In the genomic region with DNA sequence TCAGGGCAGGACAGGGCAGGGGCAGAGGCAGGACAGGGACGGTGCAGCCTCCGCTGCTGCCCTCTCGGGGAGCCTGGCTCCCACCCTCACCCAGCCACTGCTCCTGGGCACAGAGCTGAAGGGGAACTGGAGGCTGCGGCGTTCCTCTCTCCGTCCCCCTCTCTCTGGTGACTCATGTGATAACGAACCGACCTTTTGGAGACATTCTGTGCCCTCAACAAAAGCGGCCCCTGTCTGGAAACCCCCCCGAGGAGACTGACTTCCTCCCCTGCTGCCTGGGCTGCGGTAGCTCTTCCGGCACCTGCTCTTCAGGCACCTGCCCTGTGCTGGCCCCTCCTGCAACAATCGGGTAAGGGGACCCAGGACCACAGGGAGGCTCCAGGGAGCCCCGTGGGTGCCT, we compare ENCODE assay signal across 8 cellular contexts.
DNase-seq lines count a peak whose midpoint lies in the region; ATAC-seq and TF ChIP-seq lines count a peak whose summit lies in the region.
"Not testable (repeated sequence)": the region's sequence is repeated elsewhere in the genome, so short reads cannot be mapped to it uniquely, and the experiment has no call there.

No MANE protein-coding gene starts in this region.

- intact Hi-C loops in CD4-positive, alpha-beta T cell (cut with DNase I, micrococcal nuclease); activated CD4-positive, alpha-beta T cell treated with anti-CD3 and anti-CD28 coated beads, Interleukin-2, amount 10 ng/mL, durations not matched to agents 24 days and 14 days (cut with micrococcal nuclease); heart right ventricle (cut with DNase I): not testable (repeated sequence)

- CTCF ChIA-PET in CD4-positive, alpha-beta T cell (lab: Charles Lee); activated naive CD4-positive, alpha-beta T cell treated with anti-CD3 and anti-CD28 coated beads, Interleukin-2, amount 10 ng/mL, durations not matched to agents 7 days and 5 days (lab: Charles Lee): not testable (repeated sequence)

- H3K36me3 ChIP-seq in heart right ventricle: not testable (repeated sequence)

- POLR2A ChIA-PET in CD4-positive, alpha-beta T cell (lab: Charles Lee): not testable (repeated sequence)

- peak overlapping the region; percentile 8; the same call in 1 of the 2 replicates for H3K4me3 ChIP-seq in HL-60 (replicated peaks; ENCODE audit: insufficient read depth, low read length)
- not testable (repeated sequence) for H3K4me3 ChIP-seq in heart right ventricle

- H3K9me3 Mint-ChIP-seq in CD4-positive, alpha-beta T cell; activated CD4-positive, alpha-beta T cell treated with anti-CD3 and anti-CD28 coated beads, Interleukin-2, amount 10 ng/mL, durations not matched to agents 24 days and 14 days; activated naive CD4-positive, alpha-beta T cell treated with anti-CD3 and anti-CD28 coated beads, Interleukin-2, amount 10 ng/mL, durations not matched to agents 7 days and 5 days: not testable (repeated sequence)

- not testable (repeated sequence) for H3K27me3 Mint-ChIP-seq in CD4-positive, alpha-beta T cell; activated CD4-positive, alpha-beta T cell treated with anti-CD3 and anti-CD28 coated beads, Interleukin-2, amount 10 ng/mL, durations not matched to agents 24 days and 14 days; activated naive CD4-positive, alpha-beta T cell treated with anti-CD3 and anti-CD28 coated beads, Interleukin-2, amount 10 ng/mL, durations not matched to agents 7 days and 5 days

- H3K9me3 ChIP-seq in CD4-positive, alpha-beta T cell (ENCODE audit: control insufficient read depth, low read length); heart right ventricle: not testable (repeated sequence)

- H3K27ac Mint-ChIP-seq in CD4-positive, alpha-beta T cell: peak overlapping the region; percentile 91
- peak overlapping the region; percentile 83 for H3K27ac Mint-ChIP-seq in activated CD4-positive, alpha-beta T cell treated with anti-CD3 and anti-CD28 coated beads, Interleukin-2, amount 10 ng/mL, durations not matched to agents 24 days and 14 days
- H3K27ac Mint-ChIP-seq in activated naive CD4-positive, alpha-beta T cell treated with anti-CD3 and anti-CD28 coated beads, Interleukin-2, amount 10 ng/mL, durations not matched to agents 7 days and 5 days: peak overlapping the region; percentile 87

- peak overlapping the region; percentile 7 for H3K27ac ChIP-seq in CD4-positive, alpha-beta T cell (ENCODE audit: low read depth, low read length)
- peak overlapping the region; percentile 68 for H3K27ac ChIP-seq in HL-60 (replicated peaks)
- peak overlapping the region in 3 of 10 donors; percentile 48 to 75 (median 53) for H3K27ac ChIP-seq in heart right ventricle

- peak overlapping the region; percentile 79 for H3K4me3 Mint-ChIP-seq in CD4-positive, alpha-beta T cell
- H3K4me3 Mint-ChIP-seq in activated CD4-positive, alpha-beta T cell treated with anti-CD3 and anti-CD28 coated beads, Interleukin-2, amount 10 ng/mL, durations not matched to agents 24 days and 14 days: peak overlapping the region; percentile 64
- peak overlapping the region; percentile 62 for H3K4me3 Mint-ChIP-seq in activated naive CD4-positive, alpha-beta T cell treated with anti-CD3 and anti-CD28 coated beads, Interleukin-2, amount 10 ng/mL, durations not matched to agents 7 days and 5 days

- not testable (repeated sequence) for H3K4me1 Mint-ChIP-seq in CD4-positive, alpha-beta T cell (ENCODE audit: low read depth); activated CD4-positive, alpha-beta T cell treated with anti-CD3 and anti-CD28 coated beads, Interleukin-2, amount 10 ng/mL, durations not matched to agents 24 days and 14 days; activated naive CD4-positive, alpha-beta T cell treated with anti-CD3 and anti-CD28 coated beads, Interleukin-2, amount 10 ng/mL, durations not matched to agents 7 days and 5 days

- 32 to 35% methylated on average over 6 to 9 of the region's 14 CpGs for WGBS in heart right ventricle, 2 donors

- TF ChIP-seq CTCF in CD4-positive, alpha-beta T cell (IDR thresholded peaks at IDR 0.05); HL-60 (IDR thresholded peaks at IDR 0.05; ENCODE audit: insufficient read depth, low read length); heart right ventricle (IDR thresholded peaks at IDR 0.05): not testable (repeated sequence)

- H3K27me3 ChIP-seq in CD4-positive, alpha-beta T cell (ENCODE audit: control insufficient read depth, insufficient read depth, low read length); HL-60 (ENCODE audit: insufficient read depth, poor library complexity, severe bottlenecking); heart right ventricle: not testable (repeated sequence)

- peak; percentile 79 for ATAC-seq in CD4-positive, alpha-beta T cell (ENCODE audit: poor library complexity)
- ATAC-seq in GM21528 (IDR thresholded peaks at IDR 0.05; ENCODE audit: low FRiP score, unreplicated experiment) (peak; percentile 59), heart right ventricle (peak in 7 of 8 donors; percentile 23 to 68 (median 45))

- not testable (repeated sequence) for H3K4me1 ChIP-seq in heart right ventricle

- H3K36me3 Mint-ChIP-seq in CD4-positive, alpha-beta T cell (ENCODE audit: low read depth); activated CD4-positive, alpha-beta T cell treated with anti-CD3 and anti-CD28 coated beads, Interleukin-2, amount 10 ng/mL, durations not matched to agents 24 days and 14 days (ENCODE audit: low read depth); activated naive CD4-positive, alpha-beta T cell treated with anti-CD3 and anti-CD28 coated beads, Interleukin-2, amount 10 ng/mL, durations not matched to agents 7 days and 5 days: not testable (repeated sequence)

- DNase-seq in CD4-positive, alpha-beta T cell: peak; percentile 63 to 81 (median 74)
- DNase-seq in HL-60 (ENCODE audit: low read depth in 1 of 2, low spot score in 1 of 2) (peak; percentile 82 to 91), heart right ventricle (peak; percentile 19 to 27), pulmonary artery endothelial cell (ENCODE audit: low read depth, low spot score) (peak; percentile 0)
- peak; percentile 90 for DNase-seq in activated CD4-positive, alpha-beta T cell treated with anti-CD3 and anti-CD28 coated beads, Interleukin-2, amount 10 ng/mL, durations not matched to agents 24 days and 14 days
- peak; percentile 86 for DNase-seq in activated naive CD4-positive, alpha-beta T cell treated with anti-CD3 and anti-CD28 coated beads, Interleukin-2, amount 10 ng/mL, durations not matched to agents 7 days and 5 days
- DNase-seq in stimulated activated CD8-positive, alpha-beta memory T cell treated with anti-CD3 and anti-CD28 coated beads, Interleukin-4, amount 100 ng/mL, for 48 hours: peak; percentile 77

Comparison
In these comparisons a context has a peak if more than half of its experiments do, and no peak if none do; other contexts are left out.
1. DNase-seq: peak in every context shown above with its lines; median percentile 90 in activated CD4-positive, alpha-beta T cell treated with anti-CD3 and anti-CD28 coated beads, Interleukin-2, amount 10 ng/mL, durations not matched to agents 24 days and 14 days; 86 in HL-60; 86 in activated naive CD4-positive, alpha-beta T cell treated with anti-CD3 and anti-CD28 coated beads, Interleukin-2, amount 10 ng/mL, durations not matched to agents 7 days and 5 days; 77 in stimulated activated CD8-positive, alpha-beta memory T cell treated with anti-CD3 and anti-CD28 coated beads, Interleukin-4, amount 100 ng/mL, for 48 hours; 74 in CD4-positive, alpha-beta T cell; 23 in heart right ventricle; 0 in pulmonary artery endothelial cell.